ENCODE assay signal across 1 cellular context in the genomic region with DNA sequence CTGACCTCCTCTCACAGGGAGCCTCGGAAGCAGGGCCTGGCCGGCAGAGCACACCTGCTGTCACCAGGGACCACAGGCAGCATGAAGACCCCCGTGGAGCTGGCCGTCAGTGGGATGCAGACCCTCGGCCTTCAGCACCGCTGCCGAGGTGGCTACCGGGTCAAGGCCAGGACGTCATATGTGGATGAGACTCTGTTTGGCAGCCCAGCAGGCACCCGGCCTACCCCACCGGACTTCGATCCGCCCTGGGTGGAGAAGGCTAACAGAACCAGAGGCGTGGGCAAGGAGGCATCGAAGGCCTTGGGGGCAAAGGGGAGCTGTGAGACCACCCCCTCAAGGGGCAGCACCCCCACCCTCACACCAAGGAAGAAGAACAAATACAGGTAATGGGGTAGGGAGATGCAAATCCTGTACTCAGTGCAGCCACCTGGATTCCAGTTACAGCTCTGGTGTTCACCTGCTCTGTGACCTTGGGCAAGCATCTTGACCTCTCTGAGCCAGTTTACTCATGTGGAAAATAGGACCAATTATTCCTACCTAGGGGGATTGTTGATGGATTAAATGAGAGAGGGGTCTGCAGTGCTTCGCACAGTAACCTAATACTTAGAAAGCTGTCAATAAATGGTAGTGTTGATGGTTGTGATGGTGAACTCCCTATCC.
TF ChIP-seq lines count a peak whose summit lies in the region.

No MANE protein-coding gene starts in this region.

TF ChIP-seq in endothelial cell of umbilical vein, 7 proteins besides CTCF, POLR2A, EP300 and RAD21:
- TF ChIP-seq MYC (IDR thresholded peaks at IDR 0.05; ENCODE audit: low read depth, low read length), result no peak
- TF ChIP-seq, protein P1, sequence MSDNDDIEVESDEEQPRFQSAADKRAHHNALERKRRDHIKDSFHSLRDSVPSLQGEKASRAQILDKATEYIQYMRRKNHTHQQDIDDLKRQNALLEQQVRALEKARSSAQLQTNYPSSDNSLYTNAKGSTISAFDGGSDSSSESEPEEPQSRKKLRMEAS (IDR thresholded peaks at IDR 0.05; ENCODE audit: insufficient read depth, insufficient read length), result no peak
TF ChIP-seq in endothelial cell of umbilical vein: peak in this region for 0.
